8 cellular contexts compared by ENCODE assay signal in genomic region chr1:19010995-19011696, GRCh38. TPM values are rescaled to one million over a fixed set of nuclear protein-coding genes. Genes with fewer than 3 reads are reported as not detected.
DNase-seq lines count a peak whose midpoint lies in the region; ATAC-seq and TF ChIP-seq lines count a peak whose summit lies in the region.

No MANE protein-coding gene starts in this region.

- H4K20me1 ChIP-seq in fibroblast of lung (ENCODE audit: control insufficient read depth, extremely low read depth, insufficient read depth, low read length), result no peaks in the 10 kb centered on the region
- H4K20me1 ChIP-seq in osteoblast (ENCODE audit: insufficient read depth, low read length), result no peaks in the 10 kb centered on the region

- in situ Hi-C loops in GM13976 (cut with MboI; ENCODE audit: low sequenced_read_pairs, unreplicated experiment), result no loop called here

- H2AFZ ChIP-seq in fibroblast of lung (ENCODE audit: low read length), result no peak overlapping the region
- H2AFZ ChIP-seq in osteoblast (ENCODE audit: low read length), result peak overlapping the region; percentile 2

- no peak for TF ChIP-seq POLR2A in tibial nerve (IDR thresholded peaks at IDR 0.05)

- H3K4me2 ChIP-seq in fibroblast of lung (ENCODE audit: extremely low read depth, insufficient read depth, low read length), result peak overlapping the region; percentile 46
- H3K4me2 ChIP-seq in osteoblast (ENCODE audit: insufficient read depth, low read length), result peak overlapping the region; percentile 53

- no peaks in the 10 kb centered on the region for H3K9me3 ChIP-seq in fibroblast of lung (ENCODE audit: control insufficient read depth, insufficient read depth, low read depth, low read length)
- H3K9me3 ChIP-seq in osteoblast (ENCODE audit: low read depth, low read length), result no peaks in the 10 kb centered on the region
- H3K9me3 ChIP-seq in tibial nerve, result no peaks in the 10 kb centered on the region

- 18 to 34% methylated on average over 18 of the region's 18 CpGs for WGBS in tibial nerve, 2 donors

- H3K4me3 ChIP-seq in fibroblast of lung (replicated peaks in 1 of 4; ENCODE audit: control extremely low read depth in 1 of 4, insufficient read depth in 1 of 4, low read depth in 3 of 4, low read length in 4 of 4) (no peak overlapping the region), osteoblast (ENCODE audit: insufficient read depth, low read length) (no peak overlapping the region), tibial nerve (no peak overlapping the region)

- peak overlapping the region; percentile 78 for H3K27ac ChIP-seq in fibroblast of lung (ENCODE audit: insufficient read depth, low read length)
- peak overlapping the region; percentile 93 for H3K27ac ChIP-seq in osteoblast (ENCODE audit: low read depth, low read length)
- H3K27ac ChIP-seq in tibial nerve, result peak overlapping the region in 3 of 4 donors; percentile 29 to 86 (median 72)

- peaks cover 33% of the 10 kb centered on the region for H3K4me1 ChIP-seq in fibroblast of lung (ENCODE audit: control insufficient read depth, extremely low read depth, insufficient read depth, low read length)
- H3K4me1 ChIP-seq in osteoblast (ENCODE audit: insufficient read depth, low read length), result peaks cover 31% of the 10 kb centered on the region
- H3K4me1 ChIP-seq in tibial nerve, result peaks cover 0 to 27% (median 13%) of the 10 kb centered on the region in 4 donors

- ATAC-seq in HG02885 (IDR thresholded peaks at IDR 0.05; ENCODE audit: poor library complexity, unreplicated experiment), result no peak

- peak in 1 of 2 donors; percentile 64 for TF ChIP-seq EP300 in tibial nerve (IDR thresholded peaks at IDR 0.05)

- no peaks in the 10 kb centered on the region for H3K27me3 ChIP-seq in fibroblast of lung (ENCODE audit: control insufficient read depth, insufficient read depth, low read length)
- no peaks in the 10 kb centered on the region for H3K27me3 ChIP-seq in osteoblast (ENCODE audit: insufficient read depth, low read length)
- no peaks in the 10 kb centered on the region for H3K27me3 ChIP-seq in tibial nerve

- peak; percentile 75 for DNase-seq in GM13976 (ENCODE audit: low spot score)
- peak; percentile 93 to 95 for DNase-seq in NOMO-1 (lab: John Stamatoyannopoulos, UW; ENCODE audit: unreplicated experiment in 2 of 2)
- DNase-seq in activated T-cell treated with anti-CD3 and anti-CD28 coated beads for 4 hours, result peak; percentile 56
- DNase-seq in fibroblast of lung (ENCODE audit: low read depth in 2 of 2), result peak; percentile 99
- peak; percentile 95 for DNase-seq in osteoblast (ENCODE audit: insufficient read length, low spot score, missing footprints)
- peak; percentile 39 to 58 for DNase-seq in tibial nerve (ENCODE audit: low spot score in 2 of 2)
- no peak for DNase-seq in HuH-7.5 (ENCODE audit: low spot score)

- H3K36me3 ChIP-seq in fibroblast of lung (ENCODE audit: control insufficient read depth, insufficient read depth, low read length) (no peaks in the 10 kb centered on the region), osteoblast (ENCODE audit: insufficient read depth, low read length) (no peaks in the 10 kb centered on the region), tibial nerve (no peaks in the 10 kb centered on the region)

- TF ChIP-seq CTCF in GM13976 (IDR thresholded peaks at IDR 0.05; ENCODE audit: borderline replicate concordance, control extremely low read depth, extremely low read depth, insufficient read depth, missing control alignments), result no peak
- TF ChIP-seq CTCF in fibroblast of lung (conservative IDR thresholded peaks at IDR 0.05 in 1 of 2, IDR thresholded peaks at IDR 0.05 in 1 of 2; ENCODE audit: low read depth in 1 of 2, low read length in 2 of 2), result no peak
- TF ChIP-seq CTCF in osteoblast (IDR thresholded peaks at IDR 0.05; ENCODE audit: extremely low read depth, low read depth, low read length), result no peak
- TF ChIP-seq CTCF in tibial nerve (IDR thresholded peaks at IDR 0.05), result no peak

- H3K79me2 ChIP-seq in fibroblast of lung (ENCODE audit: control insufficient read depth, insufficient read depth, low read length) (no peaks in the 10 kb centered on the region), osteoblast (ENCODE audit: insufficient read depth, low read length) (no peaks in the 10 kb centered on the region)

- no peak overlapping the region for H3K9ac ChIP-seq in fibroblast of lung (ENCODE audit: insufficient read depth, low read length)

RNA-seq across cellular contexts. Expression of gene IFFO2, which starts 54.7 kb away (rescaled TPM):
- total RNA-seq in fibroblast of lung (5.6 and 5.8 TPM in 2 replicates), osteoblast (6.8 and 10.9 TPM in 2 replicates), tibial nerve (10 to 100 TPM in 2 of 4 donors, 1 to 10 TPM in 2; 3.6 to 19.2 (median 9.2) TPM)
- 7.3 and 10.4 TPM in 2 replicates for polyA plus RNA-seq in fibroblast of lung
- 7.1 and 8.5 TPM in 2 replicates for polyA plus RNA-seq in fibroblast of lung (2012)
- polyA minus RNA-seq in fibroblast of lung (ENCODE audit: low replicate concordance), result 18.6 and 27.1 TPM in 2 replicates
